Comparison of ENCODE assay signal across 9 cellular contexts in genomic region chr5:119220576-119221197, GRCh38.
DNase-seq lines count a peak whose midpoint lies in the region; ATAC-seq, FAIRE-seq and TF ChIP-seq lines count a peak whose summit lies in the region.
"Had no signal": no experiment of that assay in that cellular context is flagged by ENCODE, and none has a peak within 500 bp of the region (broad histone marks: within the 10 kb centered on the region; RNA-seq: fewer than 3 reads in every experiment).

No MANE protein-coding gene starts in this region.

- H2AFZ ChIP-seq in Karpas-422 (ENCODE audit: low read length) = no peak overlapping the region

- H3K9me2 ChIP-seq in Karpas-422 (replicated peaks; ENCODE audit: insufficient read depth, low read length) = no peaks in the 10 kb centered on the region

- TF ChIP-seq CTCF in left lung (IDR thresholded peaks at IDR 0.05) = no peak

- H3K9me3 ChIP-seq in Karpas-422 (ENCODE audit: low read length) (no peaks in the 10 kb centered on the region), left lung (no peaks in the 10 kb centered on the region)

- H3K79me2 ChIP-seq in Karpas-422 (ENCODE audit: low read length) = no peaks in the 10 kb centered on the region

- intact Hi-C loops in left lung (cut with DNase I) = no loop called here

- peak; percentile 97 for ATAC-seq in GM19395 (IDR thresholded peaks at IDR 0.05; ENCODE audit: unreplicated experiment)
- ATAC-seq in HG02884 (IDR thresholded peaks at IDR 0.05; ENCODE audit: unreplicated experiment) = peak; percentile 87
- ATAC-seq in left lung = no peak

- DNase-seq in Karpas-422 = peak; percentile 54
- DNase-seq in activated naive CD4-positive, alpha-beta T cell treated with anti-CD3 and anti-CD28 coated beads, Interleukin-2, amount 50 U/mL, for 16 hours = no peak
- DNase-seq in effector CD8-positive, alpha-beta T cell (lab: John Stamatoyannopoulos, UW) = no peak
- DNase-seq in H7 = no peak
- DNase-seq in left lung = no peak
- DNase-seq: NCI-H226 had no signal

- peak overlapping the region; percentile 28 for H3K4me2 ChIP-seq in Karpas-422 (ENCODE audit: low read depth, low read length, poor library complexity, severe bottlenecking)

- peak; percentile 83 for FAIRE-seq in G401.6 (lab: Jason Lieb, UNC)

- H3K4me1 ChIP-seq in Karpas-422 (ENCODE audit: low read length) (peaks cover 23% of the 10 kb centered on the region), left lung (no peaks in the 10 kb centered on the region)

- H3K36me3 ChIP-seq in Karpas-422 (ENCODE audit: insufficient read depth, low read length) (no peaks in the 10 kb centered on the region; the same call in 1 of the 2 replicates), H7 (replicated peaks; ENCODE audit: control insufficient read depth, insufficient read depth, low read length) (no peaks in the 10 kb centered on the region; the same call in 1 of the 2 replicates), left lung (peaks cover 0 to 38% of the 10 kb centered on the region in 2 donors)

- H3K4me3 ChIP-seq in Karpas-422 (ENCODE audit: low read length) (no peak overlapping the region), H7 (ENCODE audit: insufficient read depth, low read depth, low read length) (no peak overlapping the region), left lung (no peak overlapping the region)

- H3K27ac ChIP-seq in Karpas-422 (ENCODE audit: low read length) (peak overlapping the region; percentile 67), left lung (no peak overlapping the region)

- H4K20me1 ChIP-seq in Karpas-422 (ENCODE audit: insufficient read depth, low read depth, low read length) = no peaks in the 10 kb centered on the region

- no peak overlapping the region for H3K9ac ChIP-seq in Karpas-422 (ENCODE audit: low read length)

- H3K27me3 ChIP-seq in Karpas-422 (ENCODE audit: low read length) (no peaks in the 10 kb centered on the region), H7 (ENCODE audit: control insufficient read depth, insufficient read depth, low read length) (no peaks in the 10 kb centered on the region), left lung (no peaks in the 10 kb centered on the region)
